ENCODE assay signal across 9 cellular contexts in the genomic region with DNA sequence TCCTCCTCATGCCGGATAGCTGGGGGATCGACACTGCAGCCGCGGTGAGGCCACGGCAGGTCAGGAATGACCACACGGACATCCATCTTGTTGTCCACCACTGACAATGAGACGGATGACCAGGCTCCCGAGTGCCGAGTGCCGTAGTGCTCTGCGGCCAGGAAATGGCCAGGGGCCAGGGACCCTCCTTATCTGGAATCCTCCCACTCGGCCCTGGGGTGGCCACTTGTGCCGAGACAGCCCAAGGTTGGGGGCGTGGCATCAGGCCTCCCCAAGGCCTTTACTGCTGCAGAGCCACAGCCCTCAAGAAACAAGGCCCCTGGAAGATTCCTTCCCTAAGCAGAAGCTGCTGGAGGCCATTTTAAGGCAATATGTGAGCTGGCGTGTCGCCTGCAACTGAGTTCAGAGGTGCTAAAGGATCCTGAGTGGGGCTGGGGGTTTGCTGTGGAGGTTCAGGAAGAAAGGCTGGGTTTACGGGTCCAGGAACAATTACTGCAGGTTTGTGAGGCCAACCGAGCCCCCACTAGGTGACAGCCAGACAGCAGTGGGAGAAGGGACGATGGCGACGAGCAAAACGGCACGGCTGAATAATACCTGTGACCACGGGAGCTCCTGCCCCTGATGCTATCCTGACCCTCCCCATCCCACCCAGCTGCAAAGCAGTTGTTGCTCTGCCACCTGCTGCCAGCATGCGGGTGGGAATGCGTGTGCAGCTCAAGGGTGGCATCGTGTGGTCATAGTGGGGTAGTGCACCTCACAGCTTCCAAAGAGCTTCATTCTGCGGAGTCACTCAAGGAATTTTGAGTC. TPM values are rescaled to one million over a fixed set of nuclear protein-coding genes. Genes with fewer than 3 reads are reported as not detected.
A peak's percentile ranks its signal among the peaks of the same experiment; 100 is the strongest.
DNase-seq lines count a peak whose midpoint lies in the region; ATAC-seq and TF ChIP-seq lines count a peak whose summit lies in the region.
"Had no signal": no experiment of that assay in that cellular context is flagged by ENCODE, and none has a peak within 500 bp of the region (broad histone marks: within the 10 kb centered on the region; RNA-seq: fewer than 3 reads in every experiment).

No MANE protein-coding gene starts in this region.

- no peaks in the 10 kb centered on the region for H3K9me3 Mint-ChIP-seq in Calu3 (ENCODE audit: low read depth, unreplicated experiment)
- no peaks in the 10 kb centered on the region for H3K9me3 Mint-ChIP-seq in activated naive CD8-positive, alpha-beta T cell treated with anti-CD3 and anti-CD28 coated beads, Interleukin-2, amount 50 U/mL, for 24 hours

- no peak overlapping the region for H3K4me3 ChIP-seq in heart left ventricle

- H3K27me3 Mint-ChIP-seq in Calu3 (ENCODE audit: unreplicated experiment): peaks cover 55% of the 10 kb centered on the region
- H3K27me3 Mint-ChIP-seq in activated naive CD8-positive, alpha-beta T cell treated with anti-CD3 and anti-CD28 coated beads, Interleukin-2, amount 50 U/mL, for 24 hours: peaks cover 7% of the 10 kb centered on the region

- BruUV-seq in Calu3 (replicated peaks; lab: Mats Ljungman, UMichigan): no TSS peak

- peaks cover 0 to 2% (median 0%) of the 10 kb centered on the region in 12 donors for H3K4me1 ChIP-seq in heart left ventricle

- H3K27me3 ChIP-seq in heart left ventricle: peaks cover 0 to 62% (median 17%) of the 10 kb centered on the region in 9 donors

- H3K27ac Mint-ChIP-seq in Calu3 (ENCODE audit: unreplicated experiment): no peak overlapping the region
- H3K27ac Mint-ChIP-seq in activated naive CD8-positive, alpha-beta T cell treated with anti-CD3 and anti-CD28 coated beads, Interleukin-2, amount 50 U/mL, for 24 hours: no peak overlapping the region
- H3K27ac Mint-ChIP-seq: activated naive CD8-positive, alpha-beta T cell had no signal

- WGBS in heart left ventricle, 4 donors: 24 to 33% (median 26%) methylated on average over 20 to 28 of the region's 28 CpGs

- no peaks in the 10 kb centered on the region for H3K4me1 Mint-ChIP-seq in Calu3 (ENCODE audit: low read depth, unreplicated experiment)
- no peaks in the 10 kb centered on the region for H3K4me1 Mint-ChIP-seq in activated naive CD8-positive, alpha-beta T cell treated with anti-CD3 and anti-CD28 coated beads, Interleukin-2, amount 50 U/mL, for 24 hours

- ATAC-seq in GM21447 (IDR thresholded peaks at IDR 0.05; ENCODE audit: unreplicated experiment) (peak; percentile 66), heart left ventricle (peak; percentile 76 to 84 (median 82)), HG02938 (IDR thresholded peaks at IDR 0.05; ENCODE audit: unreplicated experiment) (no peak)
- ATAC-seq in activated naive CD8-positive, alpha-beta T cell treated with anti-CD3 and anti-CD28 coated beads, Interleukin-2, amount 50 U/mL, for 24 hours: peak; percentile 48

- TF ChIP-seq CTCF in Calu3 (IDR thresholded peaks at IDR 0.05; ENCODE audit: unreplicated experiment): peak; percentile 90
- peak; percentile 96 to 99 (median 97) for TF ChIP-seq CTCF in heart left ventricle (IDR thresholded peaks at IDR 0.05)

- no peak overlapping the region for H3K4me3 Mint-ChIP-seq in Calu3 (ENCODE audit: low read depth, unreplicated experiment)
- no peak overlapping the region for H3K4me3 Mint-ChIP-seq in activated naive CD8-positive, alpha-beta T cell treated with anti-CD3 and anti-CD28 coated beads, Interleukin-2, amount 50 U/mL, for 24 hours
- H3K4me3 Mint-ChIP-seq: activated naive CD8-positive, alpha-beta T cell had no signal

- CTCF ChIA-PET in Calu3 (lab: Charles Lee): interaction anchor here (0.6 to 2.0 kb wide), 29 partner anchors 9 to 652 kb away, joined by 3 to 55 read pairs (median 4); partner anchors contain the start of gene ARF5

- TF ChIP-seq POLR2A in heart left ventricle (IDR thresholded peaks at IDR 0.05): no peak

- intact Hi-C loops in Calu3 (cut with micrococcal nuclease; ENCODE audit: unreplicated experiment): loop anchor here (5.0 to 10.0 kb wide), 2 partner anchors 172 to 625 kb away; partner anchors contain the start of genes ARF5 and GCC1
- intact Hi-C loops in heart left ventricle (cut with DNase I): loop anchor here (1.0 to 10.0 kb wide), 13 partner anchors 71 to 1405 kb away; partner anchors contain the start of gene LRRC4 (in 5 of the 10)

- DNase-seq in Calu3 (peak; percentile 73), MV-4-11 (lab: John Stamatoyannopoulos, UW) (peak; percentile 57), SW480 (ENCODE audit: low spot score) (peak; percentile 66), heart left ventricle (peak; percentile 53 to 74 (median 59)), putamen (ENCODE audit: low spot score) (peak; percentile 76)
- DNase-seq in activated naive CD8-positive, alpha-beta T cell treated with anti-CD3 and anti-CD28 coated beads, Interleukin-2, amount 50 U/mL, for 24 hours: peak; percentile 69

- H3K36me3 Mint-ChIP-seq in Calu3 (ENCODE audit: insufficient read depth, unreplicated experiment): no peaks in the 10 kb centered on the region
- H3K36me3 Mint-ChIP-seq in activated naive CD8-positive, alpha-beta T cell treated with anti-CD3 and anti-CD28 coated beads, Interleukin-2, amount 50 U/mL, for 24 hours (ENCODE audit: low read depth): no peaks in the 10 kb centered on the region
- H3K36me3 Mint-ChIP-seq: activated naive CD8-positive, alpha-beta T cell had no signal

- H3K9me3 ChIP-seq in heart left ventricle: no peaks in the 10 kb centered on the region

- H3K27ac ChIP-seq in heart left ventricle: no peak overlapping the region

- H3K36me3 ChIP-seq in heart left ventricle: no peaks in the 10 kb centered on the region

RNA-seq across cellular contexts. Expression of gene LEP, which starts 31.6 kb away (rescaled TPM):
- total RNA-seq in Calu3 (2022) (not detected in 2 replicates), heart left ventricle (1 to 10 TPM in 3 of 9 donors, under 1 TPM in 3, not detected in 3; 0.13 to 8.4 (median 1.3) TPM)
- under 1 TPM; 0.12 to 0.34 TPM for polyA plus RNA-seq in heart left ventricle
